Comparison of ENCODE assay signal across 13 cellular contexts in the genomic region with DNA sequence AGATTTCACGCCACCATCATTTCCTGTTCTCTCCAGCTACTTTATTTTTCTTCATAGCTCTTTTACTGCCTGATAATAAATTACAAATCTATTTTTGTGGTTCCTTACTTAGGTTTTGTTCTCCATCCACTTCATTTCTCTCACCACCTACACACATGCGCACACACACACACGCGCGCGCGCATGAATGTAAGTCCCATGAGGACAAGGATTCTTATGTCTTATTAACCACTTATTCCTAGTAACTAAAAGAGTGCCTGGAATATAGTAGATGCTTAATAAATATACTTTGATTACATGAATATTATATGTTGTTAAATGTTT.
DNase-seq lines count a peak whose midpoint lies in the region; TF ChIP-seq lines count a peak whose summit lies in the region.
"Had no signal": no experiment of that assay in that cellular context is flagged by ENCODE, and none has a peak within 500 bp of the region (broad histone marks: within the 10 kb centered on the region; RNA-seq: fewer than 3 reads in every experiment).

No MANE protein-coding gene starts in this region.

- peaks cover 6% of the 10 kb centered on the region for H3K27me3 Mint-ChIP-seq in glutamatergic neuron (ENCODE audit: unreplicated experiment)

- H3K9me3 Mint-ChIP-seq in glutamatergic neuron (ENCODE audit: unreplicated experiment): no peaks in the 10 kb centered on the region

- no peak for TF ChIP-seq POLR2A in testis (IDR thresholded peaks at IDR 0.05)

- no peak overlapping the region for H3K9ac ChIP-seq in OCI-LY3 (ENCODE audit: low read length)

- no peak overlapping the region for H2AFZ ChIP-seq in OCI-LY3 (ENCODE audit: low read depth, low read length)

- H3K27ac ChIP-seq in OCI-LY3 (ENCODE audit: low read length): no peak overlapping the region
- no peak overlapping the region for H3K27ac ChIP-seq in testis
- H3K27ac ChIP-seq: heart left ventricle, right atrium auricular region had no signal

- intact Hi-C loops in testis (cut with DNase I; ENCODE audit: low total_unique reads): loop anchor here (10.0 kb wide), 2 partner anchors 234 to 304 kb away; no protein-coding TSS in a partner anchor

- TF ChIP-seq CTCF in OCI-LY3 (IDR thresholded peaks at IDR 0.05; ENCODE audit: low read depth, low read length): no peak
- peak; percentile 44 for TF ChIP-seq CTCF in glutamatergic neuron (IDR thresholded peaks at IDR 0.05; ENCODE audit: partially characterized antibody, unreplicated experiment)
- TF ChIP-seq CTCF in testis (IDR thresholded peaks at IDR 0.05): no peak

- H3K4me3 ChIP-seq in OCI-LY3 (ENCODE audit: low read length) (no peak overlapping the region), testis (peak overlapping the region in 1 of 2 donors; percentile 36)
- H3K4me3 ChIP-seq: heart left ventricle, right atrium auricular region had no signal

- 0 out of 2 replicates have a peak overlapping the region, but pooled peaks have one; percentile 8 for H3K4me2 ChIP-seq in OCI-LY3 (ENCODE audit: low read length)

- H3K4me3 Mint-ChIP-seq in glutamatergic neuron (ENCODE audit: unreplicated experiment): no peak overlapping the region

- H3K79me2 ChIP-seq in OCI-LY3 (ENCODE audit: low read length): no peaks in the 10 kb centered on the region

- H3K36me3 Mint-ChIP-seq in glutamatergic neuron (ENCODE audit: unreplicated experiment): no peaks in the 10 kb centered on the region

- H3K27me3 ChIP-seq in OCI-LY3 (ENCODE audit: low read depth, low read length) (peaks cover 50% of the 10 kb centered on the region), testis (no peaks in the 10 kb centered on the region)
- H3K27me3 ChIP-seq: right atrium auricular region had no signal

- no peaks in the 10 kb centered on the region for H3K9me3 ChIP-seq in OCI-LY3 (ENCODE audit: insufficient read depth, low read length)
- H3K9me3 ChIP-seq in testis: no peaks in the 10 kb centered on the region
- H3K9me3 ChIP-seq: heart left ventricle, right atrium auricular region had no signal

- peak; percentile 14 for DNase-seq in stimulated activated CD4-positive, alpha-beta T cell treated with anti-CD3 and anti-CD28 coated beads, Interleukin-12 subunit alpha, Interleukin-12 subunit beta, amount 100 ng/mL, for 4 hours
- no peak for DNase-seq in stimulated activated CD4-positive, alpha-beta T cell treated with anti-CD3 and anti-CD28 coated beads, Interleukin-4, amount 100 ng/mL, for 4 hours
- DNase-seq in glutamatergic neuron: no peak
- peak; percentile 17 for DNase-seq in testis
- DNase-seq in NCI-H2227 (lab: John Stamatoyannopoulos, UW; ENCODE audit: unreplicated experiment): no peak
- DNase-seq in NCI-H510A (lab: John Stamatoyannopoulos, UW): no peak
- no peak for DNase-seq in DMS53 (lab: John Stamatoyannopoulos, UW)
- DNase-seq: activated gamma-delta T cell, NCI-H1417, NCI-H2171 had no signal

- H3K27ac Mint-ChIP-seq in glutamatergic neuron (ENCODE audit: unreplicated experiment): no peak overlapping the region

- no peaks in the 10 kb centered on the region for H4K20me1 ChIP-seq in OCI-LY3 (ENCODE audit: insufficient read depth, low read length)

- H3K36me3 ChIP-seq in OCI-LY3 (replicated peaks; ENCODE audit: low read depth, low read length): no peaks in the 10 kb centered on the region
- H3K36me3 ChIP-seq in testis (ENCODE audit: low read depth, missing control alignments): no peaks in the 10 kb centered on the region
- H3K36me3 ChIP-seq: heart left ventricle, right atrium auricular region had no signal

- no peaks in the 10 kb centered on the region for H3K4me1 Mint-ChIP-seq in glutamatergic neuron (ENCODE audit: low read depth, unreplicated experiment)

- WGBS in testis, 2 donors: 51 to 72% methylated on average over 7 of the region's 7 CpGs

- H3K4me1 ChIP-seq in OCI-LY3 (ENCODE audit: low read length) (peaks cover 27% of the 10 kb centered on the region), testis (no peaks in the 10 kb centered on the region)
- H3K4me1 ChIP-seq: heart left ventricle, right atrium auricular region had no signal

Comparison
In these comparisons a context has a peak if more than half of its experiments do, and no peak if none do; other contexts are left out.
1. DNase-seq: peak in stimulated activated CD4-positive, alpha-beta T cell treated with anti-CD3 and anti-CD28 coated beads, Interleukin-12 subunit alpha, Interleukin-12 subunit beta, amount 100 ng/mL, for 4 hours (single experiment) and testis (single experiment); none in stimulated activated CD4-positive, alpha-beta T cell treated with anti-CD3 and anti-CD28 coated beads, Interleukin-4, amount 100 ng/mL, for 4 hours (0 of 2), glutamatergic neuron (single experiment), NCI-H2227 (single experiment), NCI-H510A (single experiment) and DMS53 (single experiment).